Comparison of ENCODE assay signal across 8 cellular contexts in the genomic region with DNA sequence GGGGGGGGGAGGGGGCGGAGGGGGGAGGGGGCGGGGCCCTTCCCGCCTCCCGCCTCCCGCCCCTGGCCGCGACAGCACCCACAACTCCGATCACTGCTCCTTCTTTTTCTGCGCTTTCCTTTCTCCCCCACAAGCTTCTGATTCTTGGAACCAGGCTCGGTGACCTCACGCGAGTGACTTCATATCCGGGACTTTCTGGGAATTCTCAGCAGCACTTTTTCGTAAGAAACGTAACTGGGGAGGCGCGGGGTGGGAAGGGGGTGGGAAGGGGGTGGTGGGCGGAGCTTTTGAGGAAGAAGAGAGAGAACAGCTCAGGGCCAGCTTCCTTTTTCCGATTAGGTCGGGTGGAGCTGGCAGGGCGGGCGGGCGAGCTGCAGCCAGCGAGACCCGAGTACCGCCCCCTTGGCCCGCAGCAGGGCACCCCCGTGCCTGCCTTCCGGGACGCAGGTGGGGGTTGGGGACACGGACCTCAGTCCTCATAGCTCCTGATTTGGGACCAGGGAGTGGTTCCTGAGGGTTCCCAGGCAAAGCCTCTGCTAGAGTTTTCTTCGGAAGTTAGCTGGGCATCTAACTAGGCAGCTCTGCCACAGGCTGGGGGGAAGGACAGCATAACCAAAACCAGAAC. TPM values are rescaled to one million over a fixed set of nuclear protein-coding genes. Genes with fewer than 3 reads are reported as not detected.
A peak's percentile ranks its signal among the peaks of the same experiment; 100 is the strongest.
DNase-seq lines count a peak whose midpoint lies in the region; ATAC-seq and TF ChIP-seq lines count a peak whose summit lies in the region.

No MANE protein-coding gene starts in this region.

- H3K27me3 ChIP-seq in adrenal gland: no peaks in the 10 kb centered on the region
- no peaks in the 10 kb centered on the region for H3K27me3 ChIP-seq in heart left ventricle
- H3K27me3 ChIP-seq in parathyroid adenoma (ENCODE audit: control insufficient read depth, insufficient read depth, low read length): no peaks in the 10 kb centered on the region
- no peaks in the 10 kb centered on the region for H3K27me3 ChIP-seq in thyroid gland

- TF ChIP-seq CTCF in adrenal gland (IDR thresholded peaks at IDR 0.05): no peak
- TF ChIP-seq CTCF in heart left ventricle (IDR thresholded peaks at IDR 0.05): no peak
- no peak for TF ChIP-seq CTCF in parathyroid adenoma (IDR thresholded peaks at IDR 0.05)
- no peak for TF ChIP-seq CTCF in thyroid gland (IDR thresholded peaks at IDR 0.05)

- DNase-seq in ACHN (peak; percentile 87), Kasumi-1 (lab: John Stamatoyannopoulos, UW) (peak; percentile 71 to 75), T follicular helper cell (ENCODE audit: low read depth) (peak; percentile 43), adrenal gland (peak; percentile 89 to 97 (median 95)), heart left ventricle (peak; percentile 90 to 95 (median 91)), thyroid gland (peak; percentile 88 to 93)

- peak overlapping the region; percentile 67 for H3K4me2 ChIP-seq in parathyroid adenoma (ENCODE audit: low read length)

- peak overlapping the region in 2 of 4 donors; percentile 54 to 63 for H3K4me3 ChIP-seq in adrenal gland
- peak overlapping the region in 11 of 12 donors; percentile 22 to 71 (median 52) for H3K4me3 ChIP-seq in heart left ventricle
- peak overlapping the region; percentile 51 for H3K4me3 ChIP-seq in parathyroid adenoma (ENCODE audit: low read depth, low read length)
- H3K4me3 ChIP-seq in thyroid gland (replicated peaks in 1 of 3): peak overlapping the region in 2 of 3 donors; percentile 28 to 31

- H3K9me3 ChIP-seq in adrenal gland (replicated peaks in 1 of 3) (no peaks in the 10 kb centered on the region), heart left ventricle (no peaks in the 10 kb centered on the region), parathyroid adenoma (ENCODE audit: control insufficient read depth, low read length) (no peaks in the 10 kb centered on the region), thyroid gland (no peaks in the 10 kb centered on the region)

- no peak overlapping the region for H3K9ac ChIP-seq in parathyroid adenoma

- 0 to 2% (median 1%) methylated on average over 22 to 31 of the region's 32 CpGs for whole genome bisulfite sequencing in adrenal gland, 4 donors
- WGBS in heart left ventricle, 4 donors: 0 to 1% (median 1%) methylated on average over 21 to 31 of the region's 32 CpGs
- WGBS in thyroid gland, 2 donors: 1% methylated on average over 22 to 26 of the region's 32 CpGs

- H3K4me1 ChIP-seq in adrenal gland (replicated peaks in 1 of 2) (peaks cover 8 to 33% of the 10 kb centered on the region in 2 donors), heart left ventricle (peaks cover 3 to 54% (median 33%) of the 10 kb centered on the region in 12 donors), parathyroid adenoma (peaks cover 35% of the 10 kb centered on the region), thyroid gland (peaks cover 30 to 47% of the 10 kb centered on the region in 2 donors)

- no peaks in the 10 kb centered on the region for H3K79me2 ChIP-seq in parathyroid adenoma

- H3K36me3 ChIP-seq in adrenal gland (replicated peaks in 1 of 2): no peaks in the 10 kb centered on the region
- no peaks in the 10 kb centered on the region for H3K36me3 ChIP-seq in heart left ventricle
- no peaks in the 10 kb centered on the region for H3K36me3 ChIP-seq in parathyroid adenoma (ENCODE audit: control insufficient read depth, insufficient read depth, low read length)
- no peaks in the 10 kb centered on the region for H3K36me3 ChIP-seq in thyroid gland

- in situ Hi-C loops in ACHN (cut with HindIII; ENCODE audit: low pct_ligation_motif_present, low pct_unique_long_range_greater_than_20kb, low sequenced_read_pairs): no loop called here

- intact Hi-C loops in adrenal gland (cut with DNase I): no loop called here
- intact Hi-C loops in heart left ventricle (cut with DNase I): loop anchor here in 2 of 10 donors (2.0 to 5.0 kb wide), 2 partner anchors 23 to 41 kb away; no protein-coding TSS in a partner anchor
- intact Hi-C loops in thyroid gland (cut with DNase I): no loop called here

- ATAC-seq in GM18867 (IDR thresholded peaks at IDR 0.05; ENCODE audit: unreplicated experiment): peak; percentile 43
- ATAC-seq in heart left ventricle: peak; percentile 47 to 75 (median 68)

- TF ChIP-seq POLR2A in adrenal gland (IDR thresholded peaks at IDR 0.05): peak; percentile 51 to 81
- peak in 1 of 2 donors; percentile 76 for TF ChIP-seq POLR2A in heart left ventricle (IDR thresholded peaks at IDR 0.05)
- peak in 1 of 2 donors; percentile 79 for TF ChIP-seq POLR2A in thyroid gland (IDR thresholded peaks at IDR 0.05)

- H2AFZ ChIP-seq in parathyroid adenoma: peak overlapping the region; percentile 66

- H3K27ac ChIP-seq in adrenal gland (peak overlapping the region; percentile 31 to 93 (median 77)), heart left ventricle (peak overlapping the region; percentile 90 to 99 (median 94)), parathyroid adenoma (peak overlapping the region; percentile 91), thyroid gland (peak overlapping the region; percentile 87 to 96 (median 95))

RNA-seq across cellular contexts. Expression of gene XIRP1, which starts 14.6 kb away (rescaled TPM):
- total RNA-seq in adrenal gland (under 1 TPM in 3 of 8 donors, not detected in 5; 0.10 to 0.28 (median 0.13) TPM), heart left ventricle (1,000 to 10,000 TPM in 1 of 9 donors, 100 to 1,000 TPM in 8; 293 to 1,122 (median 530) TPM), thyroid gland (not detected)
- polyA plus RNA-seq in adrenal gland (under 1 TPM in 2 of 3 donors, not detected in 1; 0.40 to 0.48 TPM), heart left ventricle (100 to 1,000 TPM; 496 to 675 TPM)

RNA-seq across cellular contexts. Expression of gene CSRNP1, which starts 24.4 kb away (rescaled TPM):
- total RNA-seq in adrenal gland (10 to 100 TPM; 21.9 to 62.2 (median 30.1) TPM), heart left ventricle (10 to 100 TPM in 7 of 9 donors, 1 to 10 TPM in 2; 5.3 to 27.3 (median 17.2) TPM), thyroid gland (10 to 100 TPM; 33.5 to 81.0 (median 36.7) TPM)
- polyA plus RNA-seq in adrenal gland (10 to 100 TPM in 2 of 3 donors, 1 to 10 TPM in 1; 9.9 to 32.7 (median 16.2) TPM), heart left ventricle (10 to 100 TPM in 1 of 2 donors, 1 to 10 TPM in 1; 9.3 to 40.3 TPM)

Comparison
In these comparisons a context has a peak if more than half of its experiments do, and no peak if none do; other contexts are left out.
1. DNase-seq: peak in every context shown above with its lines; median percentile 95 in adrenal gland; 91 in heart left ventricle; 90 in thyroid gland; 87 in ACHN; 73 in Kasumi-1; 43 in T follicular helper cell.
2. RNA of gene XIRP1, which starts 14.6 kb away (total RNA-seq): 293 to 1,122 TPM in heart left ventricle; 0.10 to 0.28 TPM in adrenal gland and not detected in thyroid gland; every median in the first group is over 100 times any median in the second.
3. Peak in every context shown above with its lines, with median percentiles within 50 percentile points of each other: H3K27ac ChIP-seq.